In the genomic region with DNA sequence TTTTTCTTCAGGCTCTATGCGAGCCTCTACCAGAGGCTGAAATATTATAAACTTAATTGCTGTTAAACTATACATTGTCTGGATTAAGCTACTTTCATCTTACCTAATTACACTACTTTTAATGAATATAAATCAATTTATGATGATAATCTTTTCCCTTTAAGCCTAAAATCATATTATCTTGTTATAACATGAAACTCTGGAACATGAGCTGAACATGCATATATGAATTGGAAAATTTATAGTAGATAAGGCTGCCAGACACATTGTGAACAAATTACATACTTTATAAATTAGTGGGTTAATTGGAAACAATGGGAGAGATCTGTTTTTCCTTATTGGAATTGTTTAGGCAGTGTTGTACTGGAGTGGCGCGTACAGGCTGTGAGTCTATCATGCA, we compare ENCODE assay signal across 25 cellular contexts.
"Had no signal": no experiment of that assay in that cellular context is flagged by ENCODE, and none has a peak within 500 bp of the region (broad histone marks: within the 10 kb centered on the region; RNA-seq: fewer than 3 reads in every experiment).

No MANE protein-coding gene starts in this region.

- H3K27ac ChIP-seq: neural progenitor cell, ovary, parathyroid adenoma, psoas muscle, right lobe of liver, sigmoid colon, stomach, thoracic aorta, thyroid gland, tibial nerve, upper lobe of left lung, vagina had no signal

- DNase-seq: natural killer cell; occipital lobe; ovary; posterior cingulate gyrus; psoas muscle; right cardiac atrium; right lobe of liver; sigmoid colon; small intestine; stimulated activated CD4-positive, alpha-beta T cell treated with anti-CD3 and anti-CD28 coated beads, Interleukin-15, amount 100 ng/mL, for 24 hours; stimulated activated CD4-positive, alpha-beta T cell treated with anti-CD3 and anti-CD28 coated beads, Interleukin-2, amount 100 ng/mL, for 24 hours; stimulated activated CD4-positive, alpha-beta T cell treated with anti-CD3 and anti-CD28 coated beads, Interleukin-2, amount 100 ng/mL, for 48 hours; stimulated activated CD4-positive, alpha-beta T cell treated with anti-CD3 and anti-CD28 coated beads, Interleukin-4, amount 100 ng/mL, for 24 hours; stimulated activated naive B cell treated with anti-CD40 and anti-IgM and Interleukin-4, amounts not matched to agents 10 μg/mL and 1 μg/mL and 100 μg/mL, for 72 hours; stimulated activated naive CD4-positive, alpha-beta T cell treated with Interleukin-2 at 50 U/mL for 16 hours; stomach; thyroid gland; trophoblast cell; upper lobe of left lung had no signal

- H3K9ac ChIP-seq: neural progenitor cell, parathyroid adenoma had no signal

- H3K4me1 ChIP-seq: neural progenitor cell, parathyroid adenoma, psoas muscle, right lobe of liver, sigmoid colon, stomach, thyroid gland, tibial nerve, upper lobe of left lung, vagina had no signal

- H3K4me3 ChIP-seq: neural progenitor cell, ovary, psoas muscle, right lobe of liver, sigmoid colon, stomach, thoracic aorta, thyroid gland, tibial nerve, upper lobe of left lung, vagina had no signal

- H3K79me2 ChIP-seq: parathyroid adenoma had no signal

- H3K27me3 ChIP-seq: neural progenitor cell, ovary, right lobe of liver, sigmoid colon, stomach, thyroid gland, tibial nerve, upper lobe of left lung, vagina had no signal

- H3K36me3 ChIP-seq: neural progenitor cell, ovary, thyroid gland had no signal

- H3K4me2 ChIP-seq: neural progenitor cell had no signal

- H3K9me3 ChIP-seq: ovary, psoas muscle, right lobe of liver, sigmoid colon, stomach, thoracic aorta, thyroid gland, tibial nerve, upper lobe of left lung, vagina had no signal

- H2AFZ ChIP-seq: neural progenitor cell, parathyroid adenoma had no signal

- ATAC-seq: natural killer cell; psoas muscle; right cardiac atrium; right lobe of liver; stimulated activated effector memory CD8-positive, alpha-beta T cell treated with anti-CD3 and anti-CD28 coated beads, Interleukin-12 subunit alpha, Interleukin-12 subunit beta, amount 100 ng/mL, for 72 hours; stimulated activated naive B cell treated with anti-CD40 and anti-IgM and Interleukin-4, amounts not matched to agents 10 μg/mL and 1 μg/mL and 100 μg/mL, for 72 hours had no signal
